ENCODE assay signal across 1 cellular context in the genomic region with DNA sequence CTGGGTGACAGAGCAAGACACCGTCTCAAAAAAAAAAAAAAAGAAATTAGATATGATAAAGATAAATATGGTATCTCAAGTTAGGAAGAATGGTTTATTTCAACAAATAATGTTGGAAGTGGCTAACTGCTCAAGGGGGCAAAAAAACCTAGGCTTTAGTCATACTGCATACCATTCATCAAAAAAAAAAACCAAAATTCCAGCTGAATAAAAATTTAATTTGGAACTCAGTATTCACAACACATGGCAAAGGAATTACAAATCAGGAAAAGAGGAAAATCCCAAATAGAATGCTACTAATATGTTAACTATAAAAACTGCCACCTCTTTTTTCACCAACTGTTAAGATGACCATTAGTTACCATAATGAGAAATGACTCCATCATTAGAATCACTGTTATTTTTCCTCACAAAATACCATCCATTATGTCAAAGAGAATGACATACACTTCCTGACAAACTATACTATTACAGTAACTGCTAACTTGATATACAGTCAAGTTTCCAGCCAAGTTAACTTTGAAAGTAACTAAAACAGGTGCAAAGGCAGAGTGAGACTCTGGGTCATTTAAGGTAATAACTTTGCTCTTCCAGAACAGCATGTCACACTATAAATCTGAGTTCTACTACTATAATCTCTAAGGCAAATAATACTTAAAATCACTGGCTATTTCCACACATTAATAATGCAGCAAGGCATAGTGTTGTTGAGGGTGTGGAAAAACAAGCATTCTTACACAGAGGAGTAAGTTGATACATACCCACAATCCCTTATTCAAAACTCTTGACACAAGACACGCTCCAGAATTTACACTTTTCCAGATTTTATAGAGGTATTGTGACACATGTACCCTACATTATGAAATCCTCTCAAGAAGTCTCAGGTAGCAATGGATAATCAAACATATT.
TF ChIP-seq lines count a peak whose summit lies in the region.

No MANE protein-coding gene starts in this region.

TF ChIP-seq in WTC11, 78 proteins besides CTCF, POLR2A, EP300 and RAD21 (continued from another document):
- TF ChIP-seq, protein P1, sequence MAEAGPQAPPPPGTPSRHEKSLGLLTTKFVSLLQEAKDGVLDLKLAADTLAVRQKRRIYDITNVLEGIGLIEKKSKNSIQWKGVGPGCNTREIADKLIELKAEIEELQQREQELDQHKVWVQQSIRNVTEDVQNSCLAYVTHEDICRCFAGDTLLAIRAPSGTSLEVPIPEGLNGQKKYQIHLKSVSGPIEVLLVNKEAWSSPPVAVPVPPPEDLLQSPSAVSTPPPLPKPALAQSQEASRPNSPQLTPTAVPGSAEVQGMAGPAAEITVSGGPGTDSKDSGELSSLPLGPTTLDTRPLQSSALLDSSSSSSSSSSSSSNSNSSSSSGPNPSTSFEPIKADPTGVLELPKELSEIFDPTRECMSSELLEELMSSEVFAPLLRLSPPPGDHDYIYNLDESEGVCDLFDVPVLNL (CRISPR knock-in tag; IDR thresholded peaks at IDR 0.05; ENCODE audit: borderline replicate concordance, low read depth), result no peak
